8 cellular contexts compared by ENCODE assay signal in genomic region chr13:98075048-98075447, GRCh38.
"Had no signal": no experiment of that assay in that cellular context is flagged by ENCODE, and none has a peak within 500 bp of the region (broad histone marks: within the 10 kb centered on the region; RNA-seq: fewer than 3 reads in every experiment).

No MANE protein-coding gene starts in this region.

- ATAC-seq: GM12878 had no signal

- H3K4me3 ChIP-seq: GM12878 had no signal

- DNase-seq: GDM1, GF-D8 had no signal

- FAIRE-seq: G401.6, GM12878, GM12891, GM12892, GM18507, GM19239 had no signal
